ENCODE assay signal across 14 cellular contexts in the genomic region with DNA sequence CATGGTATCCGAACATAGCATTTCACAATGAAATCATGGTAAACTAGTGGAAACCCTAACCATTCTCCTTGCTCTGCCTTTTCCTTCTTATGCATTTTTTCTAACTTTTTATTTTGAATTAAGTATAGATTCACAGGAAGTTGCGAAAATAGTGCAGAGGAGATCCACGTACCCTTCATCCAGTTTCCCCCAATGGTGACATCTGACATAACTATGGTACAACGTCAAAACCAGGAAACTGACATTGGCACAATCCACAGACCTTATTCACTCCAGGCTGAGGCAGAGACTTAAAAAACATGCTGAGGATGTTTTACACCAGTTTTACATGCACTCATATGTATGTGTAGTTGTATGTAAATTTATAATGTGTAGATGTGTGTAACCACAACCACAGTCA.
"Had no signal": no experiment of that assay in that cellular context is flagged by ENCODE, and none has a peak within 500 bp of the region (broad histone marks: within the 10 kb centered on the region; RNA-seq: fewer than 3 reads in every experiment).

No MANE protein-coding gene starts in this region.

- H3K27me3 Mint-ChIP-seq: activated naive CD8-positive, alpha-beta T cell treated with anti-CD3 and anti-CD28 coated beads, Interleukin-2, amount 10 ng/mL, durations not matched to agents 7 days and 5 days; type B pancreatic cell had no signal

- H3K4me3 Mint-ChIP-seq: activated naive CD8-positive, alpha-beta T cell treated with anti-CD3 and anti-CD28 coated beads, Interleukin-2, amount 10 ng/mL, durations not matched to agents 7 days and 5 days; nephron progenitor cell; type B pancreatic cell had no signal

- ATAC-seq: foreskin keratinocyte, heart left ventricle, left lung, mucosa of descending colon, sciatic nerve had no signal

- H3K4me3 ChIP-seq: ascending aorta, heart left ventricle, left lung, mucosa of descending colon, suprapubic skin had no signal

- H3K36me3 ChIP-seq: ascending aorta, left lung, suprapubic skin had no signal

- H3K27me3 ChIP-seq: ascending aorta, foreskin keratinocyte, heart left ventricle, left lung, suprapubic skin had no signal

- H3K9me3 ChIP-seq: ascending aorta, left lung, mucosa of descending colon, suprapubic skin had no signal

- H3K27ac ChIP-seq: foreskin keratinocyte, left lung, suprapubic skin had no signal

- DNase-seq: activated effector memory CD4-positive, alpha-beta T cell treated with Interleukin-2 at 50 U/mL for 16 hours; activated naive CD8-positive, alpha-beta T cell treated with anti-CD3 and anti-CD28 coated beads, Interleukin-2, amount 10 ng/mL, durations not matched to agents 7 days and 5 days; foreskin keratinocyte; heart left ventricle; left lung; mucosa of descending colon; nephron progenitor cell; stimulated activated naive CD4-positive, alpha-beta T cell treated with Interleukin-2 at 50 U/mL for 16 hours; SW 1271; T-helper 9 cell had no signal

- H3K27ac Mint-ChIP-seq: nephron progenitor cell, type B pancreatic cell had no signal
